In genomic region chr18:80088036-80088435, GRCh38 we compare ENCODE assay signal across 29 cellular contexts.
"Had no signal": no experiment of that assay in that cellular context is flagged by ENCODE, and none has a peak within 500 bp of the region (broad histone marks: within the 10 kb centered on the region; RNA-seq: fewer than 3 reads in every experiment).

No MANE protein-coding gene starts in this region.

- DNase-seq: natural killer cell; occipital lobe; ovary; posterior cingulate gyrus; psoas muscle; right cardiac atrium; right lobe of liver; sigmoid colon; small intestine; stimulated activated CD4-positive, alpha-beta T cell treated with anti-CD3 and anti-CD28 coated beads, Interleukin-15, amount 100 ng/mL, for 24 hours; stimulated activated CD4-positive, alpha-beta T cell treated with anti-CD3 and anti-CD28 coated beads, Interleukin-2, amount 100 ng/mL, for 24 hours; stimulated activated CD4-positive, alpha-beta T cell treated with anti-CD3 and anti-CD28 coated beads, Interleukin-2, amount 100 ng/mL, for 48 hours; stimulated activated CD4-positive, alpha-beta T cell treated with anti-CD3 and anti-CD28 coated beads, Interleukin-4, amount 100 ng/mL, for 24 hours; stimulated activated naive B cell treated with anti-CD40 and anti-IgM and Interleukin-4, amounts not matched to agents 10 μg/mL and 1 μg/mL and 100 μg/mL, for 72 hours; stimulated activated naive CD4-positive, alpha-beta T cell treated with Interleukin-2 at 50 U/mL for 16 hours; stomach; thyroid gland; trophoblast cell; upper lobe of left lung had no signal

- H2AFZ ChIP-seq: neural progenitor cell, parathyroid adenoma had no signal

- H3K27me3 ChIP-seq: neural progenitor cell, ovary, right lobe of liver, sigmoid colon, stomach, thyroid gland, tibial nerve, upper lobe of left lung, vagina had no signal

- H3K27me3 Mint-ChIP-seq: progenitor cell of endocrine pancreas had no signal

- H3K27ac ChIP-seq: neural progenitor cell, ovary, parathyroid adenoma, psoas muscle, right lobe of liver, sigmoid colon, stomach, thoracic aorta, thyroid gland, tibial nerve, upper lobe of left lung, vagina had no signal

- H3K9ac ChIP-seq: neural progenitor cell, parathyroid adenoma had no signal

- H3K4me3 Mint-ChIP-seq: natural killer cell; nephron; neural progenitor cell; stimulated activated effector memory CD8-positive, alpha-beta T cell treated with anti-CD3 and anti-CD28 coated beads, Interleukin-12 subunit alpha, Interleukin-12 subunit beta, amount 100 ng/mL, for 72 hours; stimulated activated naive B cell treated with anti-CD40 and anti-IgM and Interleukin-4, amounts not matched to agents 10 μg/mL and 1 μg/mL and 100 μg/mL, for 72 hours; stimulated activated naive CD8-positive, alpha-beta T cell treated with anti-CD3 and anti-CD28 coated beads, Interleukin-15, Interleukin-2, amounts not matched to agents 100 ng/mL and 50 ng/mL, for 24 hours had no signal

- H3K9me3 ChIP-seq: thyroid gland had no signal

- H3K4me2 ChIP-seq: neural progenitor cell had no signal

- H3K4me1 ChIP-seq: neural progenitor cell, parathyroid adenoma, psoas muscle, right lobe of liver, sigmoid colon, stomach, thyroid gland, tibial nerve, upper lobe of left lung, vagina had no signal

- H3K79me2 ChIP-seq: parathyroid adenoma had no signal

- H3K36me3 ChIP-seq: neural progenitor cell, right lobe of liver, sigmoid colon, stomach, thoracic aorta, thyroid gland, upper lobe of left lung, vagina had no signal

- H3K27ac Mint-ChIP-seq: natural killer cell; nephron; neural progenitor cell; progenitor cell of endocrine pancreas; stimulated activated effector memory CD8-positive, alpha-beta T cell treated with anti-CD3 and anti-CD28 coated beads, Interleukin-12 subunit alpha, Interleukin-12 subunit beta, amount 100 ng/mL, for 72 hours; stimulated activated naive B cell treated with anti-CD40 and anti-IgM and Interleukin-4, amounts not matched to agents 10 μg/mL and 1 μg/mL and 100 μg/mL, for 72 hours; stimulated activated naive CD8-positive, alpha-beta T cell treated with anti-CD3 and anti-CD28 coated beads, Interleukin-15, Interleukin-2, amounts not matched to agents 100 ng/mL and 50 ng/mL, for 24 hours had no signal

- H3K36me3 Mint-ChIP-seq: stimulated activated effector memory CD8-positive, alpha-beta T cell treated with anti-CD3 and anti-CD28 coated beads, Interleukin-12 subunit alpha, Interleukin-12 subunit beta, amount 100 ng/mL, for 72 hours had no signal

- ATAC-seq: natural killer cell; psoas muscle; right cardiac atrium; right lobe of liver; stimulated activated effector memory CD8-positive, alpha-beta T cell treated with anti-CD3 and anti-CD28 coated beads, Interleukin-12 subunit alpha, Interleukin-12 subunit beta, amount 100 ng/mL, for 72 hours; stimulated activated naive B cell treated with anti-CD40 and anti-IgM and Interleukin-4, amounts not matched to agents 10 μg/mL and 1 μg/mL and 100 μg/mL, for 72 hours had no signal

- FAIRE-seq: small intestine, urothelium cell line had no signal

- H3K4me3 ChIP-seq: neural progenitor cell, ovary, psoas muscle, right lobe of liver, sigmoid colon, stomach, thoracic aorta, thyroid gland, tibial nerve, upper lobe of left lung, vagina had no signal

- H3K4me1 Mint-ChIP-seq: natural killer cell; nephron; neural progenitor cell; stimulated activated effector memory CD8-positive, alpha-beta T cell treated with anti-CD3 and anti-CD28 coated beads, Interleukin-12 subunit alpha, Interleukin-12 subunit beta, amount 100 ng/mL, for 72 hours; stimulated activated naive B cell treated with anti-CD40 and anti-IgM and Interleukin-4, amounts not matched to agents 10 μg/mL and 1 μg/mL and 100 μg/mL, for 72 hours had no signal
